10 cellular contexts compared by ENCODE assay signal in genomic region chr12:48557919-48558318, GRCh38. TPM values are rescaled to one million over a fixed set of nuclear protein-coding genes. Genes with fewer than 3 reads are reported as not detected.
"Had no signal": no experiment of that assay in that cellular context is flagged by ENCODE, and none has a peak within 500 bp of the region (broad histone marks: within the 10 kb centered on the region; RNA-seq: fewer than 3 reads in every experiment).

No MANE protein-coding gene starts in this region.

- FAIRE-seq: H54, HTR-8/SVneo had no signal

- DNase-seq: GOT3, H9, HFFc6, KBM-7 had no signal

- H3K27ac Mint-ChIP-seq: H9, HFFc6 had no signal

- H3K4me3 Mint-ChIP-seq: H9, HFFc6 had no signal

- ATAC-seq: HCT116 had no signal

- H3K9me3 Mint-ChIP-seq: HFFc6 had no signal

- H3K4me2 ChIP-seq: KMS-11 had no signal

- H3K27ac ChIP-seq: KMS-11 had no signal

- H3K9ac ChIP-seq: KMS-11 had no signal

RNA-seq across cellular contexts. Expression of gene LALBA, which starts 11.9 kb away (rescaled TPM):
- total RNA-seq: H9, HFFc6, HT-29, IMR-90 had no signal
- polyA plus RNA-seq: IMR-90 had no signal

RNA-seq across cellular contexts. Expression of gene OR8S1, which starts 32.5 kb away (rescaled TPM):
- total RNA-seq: H9, HFFc6, HT-29, IMR-90 had no signal
- polyA plus RNA-seq: IMR-90 had no signal
